1 cellular context compared by ENCODE assay signal in the genomic region with DNA sequence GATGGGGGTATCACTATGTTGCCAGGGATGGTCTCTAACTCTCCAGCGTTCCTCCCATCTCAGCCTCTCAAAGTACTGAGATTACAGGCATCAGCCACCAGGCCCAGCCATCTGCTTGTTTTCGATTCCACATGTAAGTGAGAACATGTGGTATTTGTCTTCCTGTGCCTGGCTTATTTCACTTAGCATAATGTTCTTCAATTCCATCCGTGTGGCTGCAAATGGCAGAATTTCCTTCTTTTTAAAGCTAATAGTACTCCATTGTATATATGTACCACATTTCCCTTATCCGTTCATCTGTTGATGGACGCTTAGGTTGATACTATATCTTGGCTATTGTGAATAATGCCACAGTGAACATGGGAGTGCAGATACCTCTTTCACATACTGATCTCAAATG.
TF ChIP-seq lines count a peak whose summit lies in the region.

No MANE protein-coding gene starts in this region.

TF ChIP-seq in IMR-90, 13 proteins besides CTCF, POLR2A, EP300 and RAD21 (continued from another document):
- TF ChIP-seq MXI1 (IDR thresholded peaks at IDR 0.05; ENCODE audit: borderline replicate concordance, low read depth, low read length) (no peak), RCOR1 (IDR thresholded peaks at IDR 0.05; ENCODE audit: insufficient replicate concordance, low read length) (no peak), FOS (IDR thresholded peaks at IDR 0.05; ENCODE audit: low read depth, low read length) (no peak), BHLHE40 (IDR thresholded peaks at IDR 0.05; ENCODE audit: low read depth, low read length) (no peak), CHD1 (IDR thresholded peaks at IDR 0.05; ENCODE audit: low read depth, low read length) (no peak), NFE2L2 (IDR thresholded peaks at IDR 0.05; ENCODE audit: low read depth, low read length) (no peak), SMC3 (IDR thresholded peaks at IDR 0.05; ENCODE audit: low read depth, low read length) (no peak)
- TF ChIP-seq, protein P1, sequence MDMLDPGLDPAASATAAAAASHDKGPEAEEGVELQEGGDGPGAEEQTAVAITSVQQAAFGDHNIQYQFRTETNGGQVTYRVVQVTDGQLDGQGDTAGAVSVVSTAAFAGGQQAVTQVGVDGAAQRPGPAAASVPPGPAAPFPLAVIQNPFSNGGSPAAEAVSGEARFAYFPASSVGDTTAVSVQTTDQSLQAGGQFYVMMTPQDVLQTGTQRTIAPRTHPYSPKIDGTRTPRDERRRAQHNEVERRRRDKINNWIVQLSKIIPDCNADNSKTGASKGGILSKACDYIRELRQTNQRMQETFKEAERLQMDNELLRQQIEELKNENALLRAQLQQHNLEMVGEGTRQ (IDR thresholded peaks at IDR 0.05; ENCODE audit: low read depth, low read length): no peak
